Comparison of ENCODE assay signal across 8 cellular contexts in the genomic region with DNA sequence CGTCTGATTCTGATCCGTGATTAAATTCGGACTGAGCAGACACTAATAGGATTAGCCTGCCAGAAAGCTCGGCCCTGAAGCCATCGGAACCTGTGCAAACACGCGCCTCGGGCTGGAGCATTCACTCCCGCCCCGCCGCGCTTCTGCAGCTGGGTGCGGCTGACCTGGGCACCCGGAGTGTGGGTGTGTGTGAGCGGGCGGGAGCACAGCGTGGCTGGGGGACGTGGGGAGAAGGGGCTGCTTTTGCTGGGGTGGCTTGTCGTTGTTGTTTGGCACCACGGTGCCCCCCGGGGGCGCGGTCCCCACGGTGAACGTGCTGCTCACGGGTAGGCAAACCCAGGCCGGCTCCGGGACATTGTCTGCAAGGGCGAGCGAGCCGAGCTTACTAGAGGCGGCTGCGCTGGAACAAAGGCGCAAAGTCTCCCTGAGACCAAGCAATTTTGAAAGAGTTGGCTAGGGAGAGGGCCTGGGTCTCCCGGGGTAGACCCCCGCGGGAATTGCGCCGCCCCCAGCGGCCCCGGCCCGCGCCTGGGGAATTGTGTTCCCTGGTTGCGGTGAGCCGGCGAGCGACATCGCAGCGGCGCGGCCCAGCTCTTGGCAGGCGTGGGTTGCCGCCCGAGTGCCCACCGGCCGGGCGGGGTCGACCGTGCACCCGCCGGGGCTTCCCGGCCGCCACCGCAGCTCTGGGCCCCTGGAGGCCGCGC. TPM values are rescaled to one million over a fixed set of nuclear protein-coding genes. Genes with fewer than 3 reads are reported as not detected.
DNase-seq lines count a peak whose midpoint lies in the region; TF ChIP-seq lines count a peak whose summit lies in the region.

No MANE protein-coding gene starts in this region.

- no peaks in the 10 kb centered on the region for H3K36me3 ChIP-seq in ACC112 (ENCODE audit: insufficient read depth, low read length)
- no peaks in the 10 kb centered on the region for H3K36me3 ChIP-seq in neuron (ENCODE audit: insufficient read depth, low read length)

- DNase-seq in HFFc6, result no peak
- DNase-seq in activated CD8-positive, alpha-beta memory T cell treated with anti-CD3 and anti-CD28 coated beads, Interleukin-2, amount 50 U/mL, for 48 hours, result peak; percentile 58
- peak in 1 of 2 donors; percentile 42 for DNase-seq in foreskin fibroblast
- no peak for DNase-seq in NOMO-1 treated with dmso at 0.1 percent for 144 hours (lab: John Stamatoyannopoulos, UW; ENCODE audit: unreplicated experiment)
- no peak for DNase-seq in GOT3 (lab: John Stamatoyannopoulos, UW)
- DNase-seq in SHP77 treated with DMSO at 0.1 percent for 48 hours (lab: John Stamatoyannopoulos, UW), result no peak

- H2AFZ ChIP-seq in ACC112 (ENCODE audit: low read length, unreplicated experiment) (no peak overlapping the region), neuron (ENCODE audit: low read depth, low read length) (no peak overlapping the region)

- no peak overlapping the region; the same call in 1 of the 2 replicates for H3K27ac Mint-ChIP-seq in HFFc6

- peak overlapping the region; percentile 79 for H3K4me3 Mint-ChIP-seq in HFFc6

- no peaks in the 10 kb centered on the region for H3K9me3 ChIP-seq in neuron (ENCODE audit: low read length)

- no peaks in the 10 kb centered on the region for H3K36me3 Mint-ChIP-seq in HFFc6 (ENCODE audit: low read depth)

- H3K79me2 ChIP-seq in ACC112 (ENCODE audit: control insufficient read depth, insufficient read depth, low read length, unreplicated experiment), result peaks cover 18% of the 10 kb centered on the region

- no peaks in the 10 kb centered on the region for H3K9me3 Mint-ChIP-seq in HFFc6

- TF ChIP-seq CTCF in HFFc6 (IDR thresholded peaks at IDR 0.05), result no peak
- no peak for TF ChIP-seq CTCF in foreskin fibroblast (IDR thresholded peaks at IDR 0.05; ENCODE audit: low read depth, low read length)

- H3K27me3 ChIP-seq in ACC112 (ENCODE audit: insufficient read depth, low read length) (peaks cover 3% of the 10 kb centered on the region; the same call in 1 of the 2 replicates), neuron (ENCODE audit: insufficient read depth, low read length) (peaks cover 23% of the 10 kb centered on the region)

- H3K4me3 ChIP-seq in ACC112 (ENCODE audit: low read depth, low read length) (peak overlapping the region; percentile 87), foreskin fibroblast (ENCODE audit: low read depth in 1 of 2, low read length in 2 of 2) (peak overlapping the region; percentile 55 to 74), neuron (ENCODE audit: low read length) (peak overlapping the region; percentile 63)

- peaks cover 18% of the 10 kb centered on the region for H3K4me1 Mint-ChIP-seq in HFFc6 (ENCODE audit: low read depth)

- H3K4me1 ChIP-seq in ACC112 (ENCODE audit: control insufficient read depth, insufficient read depth, low read length, unreplicated experiment), result peaks cover 7% of the 10 kb centered on the region
- H3K4me1 ChIP-seq in neuron (ENCODE audit: insufficient read depth, low read length), result peaks cover 10% of the 10 kb centered on the region

- peak overlapping the region; percentile 56; the same call in 1 of the 2 replicates for H3K27ac ChIP-seq in ACC112 (ENCODE audit: low read depth, low read length)

- H3K27me3 Mint-ChIP-seq in HFFc6 (ENCODE audit: insufficient read depth), result no peaks in the 10 kb centered on the region; the same call in 1 of the 2 replicates

RNA-seq across cellular contexts. Expression of gene MAMLD1, which starts 1.4 kb away (rescaled TPM):
- total RNA-seq in HFFc6 (2021; fragmentation: NEBNext Ultra II Directional; extraction: Animal tissue kit (Norgen Biotek cat#: 25700)), result 1 to 10 TPM; 4.0 to 5.3 (median 4.7) TPM
